ENCODE assay signal across 11 cellular contexts in genomic region chr1:156494309-156494895, GRCh38. TPM values are rescaled to one million over a fixed set of nuclear protein-coding genes. Genes with fewer than 3 reads are reported as not detected.
DNase-seq lines count a peak whose midpoint lies in the region; ATAC-seq and TF ChIP-seq lines count a peak whose summit lies in the region.
"Had no signal": no experiment of that assay in that cellular context is flagged by ENCODE, and none has a peak within 500 bp of the region (broad histone marks: within the 10 kb centered on the region; RNA-seq: fewer than 3 reads in every experiment).

No MANE protein-coding gene starts in this region.

- peak overlapping the region in 7 of 8 donors; percentile 56 to 100 (median 93) for H3K27ac Mint-ChIP-seq in CD8-positive, alpha-beta memory T cell
- H3K27ac Mint-ChIP-seq: activated T-helper 1 cell treated with anti-CD3 and anti-CD28 coated beads, Interleukin-12 subunit alpha, Interleukin-12 subunit beta, Interleukin-2, Interleukin-4 antibody, amounts not matched to agents 30 ng/mL and 10 ng/mL and 1 ng/mL, durations not matched to agents 14 hours and 24 hours and 36 hours had no signal

- no peaks in the 10 kb centered on the region for H3K9me3 Mint-ChIP-seq in CD8-positive, alpha-beta memory T cell
- H3K9me3 Mint-ChIP-seq: activated T-helper 1 cell treated with anti-CD3 and anti-CD28 coated beads, Interleukin-12 subunit alpha, Interleukin-12 subunit beta, Interleukin-2, Interleukin-4 antibody, amounts not matched to agents 30 ng/mL and 10 ng/mL and 1 ng/mL, durations not matched to agents 14 hours and 24 hours and 36 hours had no signal

- DNase-seq in CD8-positive, alpha-beta memory T cell = peak in 1 of 5 donors; percentile 35
- DNase-seq in RWPE1 (ENCODE audit: low spot score) = no peak
- DNase-seq in iPS-NIHi11 (ENCODE audit: low spot score) = no peak
- no peak for DNase-seq in stimulated activated CD8-positive, alpha-beta memory T cell treated with anti-CD3 and anti-CD28 coated beads, Interleukin-4, amount 100 ng/mL, for 48 hours
- DNase-seq in MG63 = no peak
- no peak for DNase-seq in activated CD4-positive, CD25-positive, alpha-beta regulatory T cell treated with anti-CD3 and anti-CD28 coated beads, Interleukin-2, amount 50 U/mL, for 72 hours
- DNase-seq: Peyer's patch had no signal

- no peak overlapping the region for H3K4me3 ChIP-seq in CD8-positive, alpha-beta memory T cell (ENCODE audit: low read length)
- H3K4me3 ChIP-seq in gastroesophageal sphincter (peak overlapping the region in 1 of 2 donors; percentile 26), skeletal muscle tissue (ENCODE audit: low read length in 3 of 3) (peak overlapping the region; percentile 1 to 77 (median 28)), MG63 (no peak overlapping the region)
- H3K4me3 ChIP-seq: Peyer's patch had no signal

- CTCF ChIA-PET in CD8-positive, alpha-beta memory T cell (lab: Charles Lee) = interaction anchor here (0.8 to 13.1 kb wide), 3 partner anchors 12 to 108 kb away, joined by 3 to 177 read pairs (median 4); no protein-coding TSS in a partner anchor
- CTCF ChIA-PET in RWPE1 (lab: Yijun Ruan, JAX) = interaction anchor here (0.6 to 0.7 kb wide), 2 partner anchors 106 to 211 kb away, joined by 3 to 4 read pairs; partner anchors contain the start of gene CRABP2

- no peaks in the 10 kb centered on the region for H3K9me3 ChIP-seq in CD8-positive, alpha-beta memory T cell (ENCODE audit: low read length)
- no peaks in the 10 kb centered on the region for H3K9me3 ChIP-seq in gastroesophageal sphincter
- H3K9me3 ChIP-seq in skeletal muscle tissue (ENCODE audit: control insufficient read depth in 3 of 3, low read length in 3 of 3) = no peaks in the 10 kb centered on the region
- no peaks in the 10 kb centered on the region for H3K9me3 ChIP-seq in MG63
- H3K9me3 ChIP-seq: Peyer's patch had no signal

- H3K36me3 ChIP-seq in CD8-positive, alpha-beta memory T cell (ENCODE audit: insufficient read depth, low read length) = peaks cover 6% of the 10 kb centered on the region
- H3K36me3 ChIP-seq in gastroesophageal sphincter = peaks cover 0 to 4% of the 10 kb centered on the region in 2 donors
- peaks cover 6 to 21% (median 11%) of the 10 kb centered on the region in 3 donors for H3K36me3 ChIP-seq in skeletal muscle tissue (ENCODE audit: control insufficient read depth in 3 of 3, insufficient read depth in 3 of 3, low read length in 3 of 3)
- peaks cover 36% of the 10 kb centered on the region for H3K36me3 ChIP-seq in MG63

- TF ChIP-seq POLR2A in gastroesophageal sphincter (IDR thresholded peaks at IDR 0.05) = no peak

- peak overlapping the region in 6 of 7 donors; percentile 26 to 82 (median 66) for H3K4me3 Mint-ChIP-seq in CD8-positive, alpha-beta memory T cell
- H3K4me3 Mint-ChIP-seq: activated T-helper 1 cell treated with anti-CD3 and anti-CD28 coated beads, Interleukin-12 subunit alpha, Interleukin-12 subunit beta, Interleukin-2, Interleukin-4 antibody, amounts not matched to agents 30 ng/mL and 10 ng/mL and 1 ng/mL, durations not matched to agents 14 hours and 24 hours and 36 hours had no signal

- WGBS in gastroesophageal sphincter (ENCODE audit: low coverage in 1 of 2), 2 donors = 40 to 58% methylated on average over 2 to 3 of the region's 7 CpGs

- H3K36me3 Mint-ChIP-seq in CD8-positive, alpha-beta memory T cell = peaks cover 0 to 53% (median 4%) of the 10 kb centered on the region in 3 donors

- H3K27ac ChIP-seq in CD8-positive, alpha-beta memory T cell (ENCODE audit: low read depth, low read length) = no peak overlapping the region
- H3K27ac ChIP-seq in RWPE1 = peak overlapping the region; percentile 82
- H3K27ac ChIP-seq in gastroesophageal sphincter = peak overlapping the region; percentile 14 to 100 (median 98)
- peak overlapping the region; percentile 100 for H3K27ac ChIP-seq in skeletal muscle tissue (ENCODE audit: low read depth, low read length)
- H3K27ac ChIP-seq: VCaP had no signal

- H3K4me1 ChIP-seq in CD8-positive, alpha-beta memory T cell (ENCODE audit: insufficient read depth, low read length) = peaks cover 100% of the 10 kb centered on the region
- H3K4me1 ChIP-seq in gastroesophageal sphincter (peaks cover 21 to 100% (median 91%) of the 10 kb centered on the region in 3 donors), skeletal muscle tissue (ENCODE audit: control insufficient read depth in 3 of 3, insufficient read depth in 3 of 3, low read length in 3 of 3) (peaks cover 95 to 98% (median 95%) of the 10 kb centered on the region in 3 donors)

- TF ChIP-seq CTCF in RWPE1 (conservative IDR thresholded peaks at IDR 0.05; ENCODE audit: low read depth) (no peak), gastroesophageal sphincter (IDR thresholded peaks at IDR 0.05) (no peak)

- peak overlapping the region; percentile 23 to 96 (median 95) for H3K9ac ChIP-seq in skeletal muscle tissue (ENCODE audit: low read depth in 1 of 3, low read length in 3 of 3)

- no peak for ATAC-seq in gastroesophageal sphincter

- no peaks in the 10 kb centered on the region for H3K27me3 Mint-ChIP-seq in CD8-positive, alpha-beta memory T cell

- peaks cover 94 to 98% (median 97%) of the 10 kb centered on the region in 3 donors for H3K4me1 Mint-ChIP-seq in CD8-positive, alpha-beta memory T cell

- no peak for TF ChIP-seq EP300 in gastroesophageal sphincter (IDR thresholded peaks at IDR 0.05)

- POLR2A ChIA-PET in CD8-positive, alpha-beta memory T cell (lab: Charles Lee) = interaction anchor here (1.0 to 1.6 kb wide), 2 partner anchors 10 to 92 kb away, joined by 3 to 8 read pairs; no protein-coding TSS in a partner anchor
- POLR2A ChIA-PET in RWPE1 (lab: Yijun Ruan, JAX; ENCODE audit: low non-redundant PET) = no interaction called here

- H3K27me3 ChIP-seq in CD8-positive, alpha-beta memory T cell (ENCODE audit: insufficient read depth, low read length, poor library complexity, severe bottlenecking) = no peaks in the 10 kb centered on the region
- no peaks in the 10 kb centered on the region for H3K27me3 ChIP-seq in gastroesophageal sphincter
- no peaks in the 10 kb centered on the region for H3K27me3 ChIP-seq in skeletal muscle tissue (ENCODE audit: control insufficient read depth in 3 of 3, insufficient read depth in 3 of 3, low read length in 3 of 3)
- H3K27me3 ChIP-seq in MG63 = no peaks in the 10 kb centered on the region
- H3K27me3 ChIP-seq: Peyer's patch had no signal

RNA-seq across cellular contexts. Expression of gene MEF2D, which starts 6.2 kb away (rescaled TPM):
- total RNA-seq in CD8-positive, alpha-beta memory T cell = 10 to 100 TPM; 32.9 to 35.4 TPM
- 19.2 TPM for polyA plus RNA-seq in CD8-positive, alpha-beta memory T cell
- total RNA-seq in gastroesophageal sphincter = 10 to 100 TPM; 49.0 to 94.3 (median 67.1) TPM
- total RNA-seq in skeletal muscle tissue = 7.8 TPM
- total RNA-seq in MG63 (2014; rRNA removed; shearing (Covaris generic); ENCODE audit: low replicate concordance) = 3.4 and 11.7 TPM in 2 replicates

Comparison
In these comparisons a context has a peak if more than half of its experiments do, and no peak if none do; other contexts are left out.
1. H3K4me3 ChIP-seq: peak in skeletal muscle tissue (3 of 3); none in CD8-positive, alpha-beta memory T cell (single experiment) and MG63 (single experiment).